In the genomic region with DNA sequence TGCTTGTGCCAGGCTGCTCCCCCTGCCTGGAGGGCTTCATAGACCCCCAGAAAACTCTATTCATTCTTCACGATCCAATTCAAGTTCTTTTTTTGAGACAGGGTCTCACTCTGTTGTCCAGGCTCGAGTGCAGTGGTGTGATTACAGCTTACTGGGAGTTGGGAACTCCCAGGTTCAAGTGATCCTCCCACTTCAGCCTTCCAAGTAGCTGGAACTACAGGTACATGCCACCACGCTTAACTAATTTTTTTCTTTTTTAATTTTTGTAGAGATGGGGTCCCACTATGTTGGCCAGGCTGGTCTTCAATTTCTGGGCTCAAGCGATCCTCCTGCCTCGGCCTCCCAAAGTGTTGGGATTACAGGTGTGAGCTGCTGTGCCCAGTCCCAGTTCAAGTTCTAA, we compare ENCODE assay signal across 16 cellular contexts. TPM values are rescaled to one million over a fixed set of nuclear protein-coding genes. Genes with fewer than 3 reads are reported as not detected.
A peak's percentile ranks its signal among the peaks of the same experiment; 100 is the strongest.
DNase-seq lines count a peak whose midpoint lies in the region; ATAC-seq, FAIRE-seq and TF ChIP-seq lines count a peak whose summit lies in the region.
"Had no signal": no experiment of that assay in that cellular context is flagged by ENCODE, and none has a peak within 500 bp of the region (broad histone marks: within the 10 kb centered on the region; RNA-seq: fewer than 3 reads in every experiment).

No MANE protein-coding gene starts in this region.

- H3K36me3 ChIP-seq in thoracic aorta (no peaks in the 10 kb centered on the region), small intestine (ENCODE audit: control insufficient read depth in 2 of 2, insufficient read depth in 2 of 2, low read length in 2 of 2) (no peaks in the 10 kb centered on the region)
- H3K36me3 ChIP-seq: cardiac muscle cell had no signal

- H3K36me3 Mint-ChIP-seq in activated naive CD4-positive, alpha-beta T cell treated with anti-CD3 and anti-CD28 coated beads, Interleukin-2, amount 50 U/mL, for 24 hours = no peaks in the 10 kb centered on the region
- H3K36me3 Mint-ChIP-seq in activated T-helper 17 cell treated with anti-CD3 and anti-CD28 coated beads, Interleukin-2, amount 50 U/mL, for 72 hours (ENCODE audit: low read depth) = peaks cover 31% of the 10 kb centered on the region
- peaks cover 3% of the 10 kb centered on the region for H3K36me3 Mint-ChIP-seq in memory B cell

- WGBS in small intestine, 3 donors = 93 to 99% (median 94%) methylated on average over 5 of the region's 5 CpGs

- H3K27me3 Mint-ChIP-seq in activated naive CD4-positive, alpha-beta T cell treated with anti-CD3 and anti-CD28 coated beads, Interleukin-2, amount 50 U/mL, for 24 hours = no peaks in the 10 kb centered on the region
- H3K27me3 Mint-ChIP-seq in activated T-helper 17 cell treated with anti-CD3 and anti-CD28 coated beads, Interleukin-2, amount 50 U/mL, for 72 hours = no peaks in the 10 kb centered on the region
- H3K27me3 Mint-ChIP-seq in memory B cell = no peaks in the 10 kb centered on the region
- H3K27me3 Mint-ChIP-seq: activated CD8-positive, alpha-beta memory T cell treated with anti-CD3 and anti-CD28 coated beads, Interleukin-2, amount 10 ng/mL, durations not matched to agents 7 days and 5 days had no signal

- DNase-seq in activated naive CD4-positive, alpha-beta T cell treated with Interleukin-2 at 50 U/mL for 16 hours = no peak
- no peak for DNase-seq in memory B cell (ENCODE audit: low spot score in 2 of 2)
- no peak for DNase-seq in thoracic aorta (ENCODE audit: low spot score)
- DNase-seq in small intestine = no peak
- no peak for DNase-seq in NCI-H2107 (lab: John Stamatoyannopoulos, UW)
- DNase-seq: activated CD8-positive, alpha-beta memory T cell treated with anti-CD3 and anti-CD28 coated beads, Interleukin-2, amount 10 ng/mL, durations not matched to agents 7 days and 5 days; effector CD4-positive, alpha-beta T cell; Kasumi-1; NCI-H446 had no signal

- H3K4me3 ChIP-seq in thoracic aorta (no peak overlapping the region), small intestine (ENCODE audit: low read depth in 1 of 2, low read length in 2 of 2) (no peak overlapping the region)
- H3K4me3 ChIP-seq: cardiac muscle cell had no signal

- no peak for TF ChIP-seq CTCF in thoracic aorta (IDR thresholded peaks at IDR 0.05)

- no peak for ATAC-seq in activated T-helper 17 cell treated with anti-CD3 and anti-CD28 coated beads, Interleukin-2, amount 50 U/mL, for 72 hours (replicated peaks)
- ATAC-seq in memory B cell (ENCODE audit: low read depth) = no peak
- ATAC-seq in thoracic aorta (ENCODE audit: insufficient number of reproducible peaks, low FRiP score, low read depth) = no peak
- ATAC-seq in GM18907 (IDR thresholded peaks at IDR 0.05; ENCODE audit: unreplicated experiment) = no peak
- ATAC-seq: activated CD8-positive, alpha-beta memory T cell treated with anti-CD3 and anti-CD28 coated beads, Interleukin-2, amount 10 ng/mL, durations not matched to agents 7 days and 5 days had no signal

- no peak overlapping the region for H3K27ac Mint-ChIP-seq in activated naive CD4-positive, alpha-beta T cell treated with anti-CD3 and anti-CD28 coated beads, Interleukin-2, amount 50 U/mL, for 24 hours
- peak overlapping the region; percentile 92 for H3K27ac Mint-ChIP-seq in activated T-helper 17 cell treated with anti-CD3 and anti-CD28 coated beads, Interleukin-2, amount 50 U/mL, for 72 hours
- H3K27ac Mint-ChIP-seq in memory B cell = peak overlapping the region; percentile 87
- H3K27ac Mint-ChIP-seq: activated CD8-positive, alpha-beta memory T cell treated with anti-CD3 and anti-CD28 coated beads, Interleukin-2, amount 10 ng/mL, durations not matched to agents 7 days and 5 days had no signal

- H3K27me3 ChIP-seq in thoracic aorta (replicated peaks; ENCODE audit: insufficient read depth) (no peaks in the 10 kb centered on the region), small intestine (ENCODE audit: control insufficient read depth in 2 of 2, insufficient read depth in 2 of 2, low read length in 2 of 2) (no peaks in the 10 kb centered on the region)
- H3K27me3 ChIP-seq: cardiac muscle cell had no signal

- H3K9me3 Mint-ChIP-seq in activated naive CD4-positive, alpha-beta T cell treated with anti-CD3 and anti-CD28 coated beads, Interleukin-2, amount 50 U/mL, for 24 hours = no peaks in the 10 kb centered on the region
- no peaks in the 10 kb centered on the region for H3K9me3 Mint-ChIP-seq in activated T-helper 17 cell treated with anti-CD3 and anti-CD28 coated beads, Interleukin-2, amount 50 U/mL, for 72 hours
- H3K9me3 Mint-ChIP-seq in memory B cell = no peaks in the 10 kb centered on the region

- no peak for FAIRE-seq in small intestine (lab: Jason Lieb, UNC)
- FAIRE-seq: A204.1, urothelium cell line had no signal

- H3K27ac ChIP-seq in thoracic aorta (peak overlapping the region; percentile 96 to 97), small intestine (ENCODE audit: low read depth in 1 of 2, low read length in 1 of 2) (no peak overlapping the region)
- H3K27ac ChIP-seq: VCaP had no signal

- peak overlapping the region; percentile 32 for H3K4me3 Mint-ChIP-seq in activated naive CD4-positive, alpha-beta T cell treated with anti-CD3 and anti-CD28 coated beads, Interleukin-2, amount 50 U/mL, for 24 hours
- peak overlapping the region; percentile 19 for H3K4me3 Mint-ChIP-seq in activated T-helper 17 cell treated with anti-CD3 and anti-CD28 coated beads, Interleukin-2, amount 50 U/mL, for 72 hours
- no peak overlapping the region for H3K4me3 Mint-ChIP-seq in memory B cell
- H3K4me3 Mint-ChIP-seq: activated CD8-positive, alpha-beta memory T cell treated with anti-CD3 and anti-CD28 coated beads, Interleukin-2, amount 10 ng/mL, durations not matched to agents 7 days and 5 days had no signal

- peaks cover 27 to 65% of the 10 kb centered on the region in 2 donors for H3K4me1 ChIP-seq in thoracic aorta (ENCODE audit: control insufficient read depth in 1 of 2, low read depth in 2 of 2)
- H3K4me1 ChIP-seq in small intestine (ENCODE audit: control insufficient read depth in 2 of 2, insufficient read depth in 1 of 2, low read depth in 1 of 2, low read length in 1 of 2) = peaks cover 3 to 10% of the 10 kb centered on the region in 2 donors

- peaks cover 76% of the 10 kb centered on the region for H3K4me1 Mint-ChIP-seq in activated naive CD4-positive, alpha-beta T cell treated with anti-CD3 and anti-CD28 coated beads, Interleukin-2, amount 50 U/mL, for 24 hours
- peaks cover 33% of the 10 kb centered on the region for H3K4me1 Mint-ChIP-seq in activated T-helper 17 cell treated with anti-CD3 and anti-CD28 coated beads, Interleukin-2, amount 50 U/mL, for 72 hours
- H3K4me1 Mint-ChIP-seq in memory B cell = peaks cover 55% of the 10 kb centered on the region

- H3K9me3 ChIP-seq in thoracic aorta (no peaks in the 10 kb centered on the region), small intestine (ENCODE audit: control insufficient read depth, low read depth) (no peaks in the 10 kb centered on the region)

RNA-seq across cellular contexts. Expression of gene STK40, which starts 4.3 kb away (rescaled TPM):
- total RNA-seq in activated T-helper 17 cell treated with anti-CD3 and anti-CD28 coated beads, Interleukin-2, amount 50 U/mL, for 72 hours = 10 to 100 TPM; 44.1 to 56.8 TPM
- total RNA-seq in thoracic aorta = 10 to 100 TPM; 60.3 to 61.5 TPM
- 10 to 100 TPM; 12.7 to 33.3 (median 17.3) TPM for polyA plus RNA-seq in small intestine

RNA-seq across cellular contexts. Expression of gene LSM10, which starts 16.3 kb away (rescaled TPM):
- 10 to 100 TPM; 24.6 to 59.6 TPM for total RNA-seq in activated T-helper 17 cell treated with anti-CD3 and anti-CD28 coated beads, Interleukin-2, amount 50 U/mL, for 72 hours
- 10 to 100 TPM; 14.4 to 34.4 TPM for total RNA-seq in thoracic aorta
- polyA plus RNA-seq in small intestine = 10 to 100 TPM; 48.1 to 55.5 (median 51.9) TPM

RNA-seq across cellular contexts. Expression of gene EVA1B, which starts 58.0 kb away (rescaled TPM):
- total RNA-seq in activated T-helper 17 cell treated with anti-CD3 and anti-CD28 coated beads, Interleukin-2, amount 50 U/mL, for 72 hours = 1 to 10 TPM; 2.5 to 5.6 TPM
- total RNA-seq in thoracic aorta = 100 to 1,000 TPM; 107 to 189 TPM
- polyA plus RNA-seq in small intestine = 10 to 100 TPM in 2 of 3 donors, 1 to 10 TPM in 1; 2.5 to 18.9 (median 17.9) TPM

Comparison
In these comparisons a context has a peak if more than half of its experiments do, and no peak if none do; other contexts are left out.
1. H3K27ac ChIP-seq: peak in thoracic aorta (2 of 2); none in small intestine (0 of 2).
2. RNA of gene EVA1B, which starts 58.0 kb away (total RNA-seq): 107 to 189 TPM in thoracic aorta; 2.5 to 5.6 TPM in activated T-helper 17 cell treated with anti-CD3 and anti-CD28 coated beads, Interleukin-2, amount 50 U/mL, for 72 hours; every median in the first group is over 10 times any median in the second.